1 cellular context compared by ENCODE assay signal in the genomic region with DNA sequence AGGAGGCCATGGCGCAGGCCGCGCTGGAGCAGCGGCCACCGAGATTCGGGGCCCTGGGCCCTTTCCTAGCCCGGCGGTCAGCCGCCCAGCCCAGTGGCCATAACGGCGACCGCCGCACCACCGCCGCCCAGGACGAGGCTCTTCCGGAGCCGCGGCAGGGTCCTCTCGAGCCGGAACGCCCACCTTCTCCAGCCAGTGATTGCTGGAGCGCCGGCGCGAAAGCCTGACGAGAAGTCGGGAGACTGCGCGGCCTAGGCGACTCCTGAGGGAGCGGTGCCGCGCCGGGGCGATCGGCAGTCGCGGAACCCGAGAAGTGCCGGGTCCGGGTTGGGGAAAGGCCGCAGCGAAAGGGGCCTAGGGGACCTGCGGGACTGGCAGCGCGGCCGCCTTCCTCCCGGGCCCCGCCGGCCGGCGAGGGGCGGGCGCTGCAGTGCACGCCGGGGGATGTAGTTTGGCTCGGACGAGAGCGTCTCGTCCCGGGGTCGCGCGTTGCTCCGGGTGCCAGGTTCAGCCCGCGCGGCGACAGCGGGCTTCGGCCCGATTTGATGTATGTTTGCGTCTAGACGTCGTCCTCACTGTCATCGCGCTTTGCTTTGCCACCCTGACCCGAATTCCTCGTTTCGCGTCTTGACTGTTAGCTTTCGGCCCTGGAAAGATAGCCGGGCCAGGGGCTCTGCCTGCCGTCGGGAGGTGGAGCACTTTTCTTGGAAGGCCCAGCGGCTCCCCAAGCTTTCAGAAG.
TF ChIP-seq lines count a peak whose summit lies in the region.

A gene with protein sequence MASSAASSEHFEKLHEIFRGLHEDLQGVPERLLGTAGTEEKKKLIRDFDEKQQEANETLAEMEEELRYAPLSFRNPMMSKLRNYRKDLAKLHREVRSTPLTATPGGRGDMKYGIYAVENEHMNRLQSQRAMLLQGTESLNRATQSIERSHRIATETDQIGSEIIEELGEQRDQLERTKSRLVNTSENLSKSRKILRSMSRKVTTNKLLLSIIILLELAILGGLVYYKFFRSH (minus strand): TSS at position 153 of the 739 bp plus-strand sequence. CDS start 143 bp downstream, at position 10.

TF ChIP-seq in GM23338, 12 proteins besides CTCF, POLR2A, EP300 and RAD21 (continued from another document):
- TF ChIP-seq, protein P1, sequence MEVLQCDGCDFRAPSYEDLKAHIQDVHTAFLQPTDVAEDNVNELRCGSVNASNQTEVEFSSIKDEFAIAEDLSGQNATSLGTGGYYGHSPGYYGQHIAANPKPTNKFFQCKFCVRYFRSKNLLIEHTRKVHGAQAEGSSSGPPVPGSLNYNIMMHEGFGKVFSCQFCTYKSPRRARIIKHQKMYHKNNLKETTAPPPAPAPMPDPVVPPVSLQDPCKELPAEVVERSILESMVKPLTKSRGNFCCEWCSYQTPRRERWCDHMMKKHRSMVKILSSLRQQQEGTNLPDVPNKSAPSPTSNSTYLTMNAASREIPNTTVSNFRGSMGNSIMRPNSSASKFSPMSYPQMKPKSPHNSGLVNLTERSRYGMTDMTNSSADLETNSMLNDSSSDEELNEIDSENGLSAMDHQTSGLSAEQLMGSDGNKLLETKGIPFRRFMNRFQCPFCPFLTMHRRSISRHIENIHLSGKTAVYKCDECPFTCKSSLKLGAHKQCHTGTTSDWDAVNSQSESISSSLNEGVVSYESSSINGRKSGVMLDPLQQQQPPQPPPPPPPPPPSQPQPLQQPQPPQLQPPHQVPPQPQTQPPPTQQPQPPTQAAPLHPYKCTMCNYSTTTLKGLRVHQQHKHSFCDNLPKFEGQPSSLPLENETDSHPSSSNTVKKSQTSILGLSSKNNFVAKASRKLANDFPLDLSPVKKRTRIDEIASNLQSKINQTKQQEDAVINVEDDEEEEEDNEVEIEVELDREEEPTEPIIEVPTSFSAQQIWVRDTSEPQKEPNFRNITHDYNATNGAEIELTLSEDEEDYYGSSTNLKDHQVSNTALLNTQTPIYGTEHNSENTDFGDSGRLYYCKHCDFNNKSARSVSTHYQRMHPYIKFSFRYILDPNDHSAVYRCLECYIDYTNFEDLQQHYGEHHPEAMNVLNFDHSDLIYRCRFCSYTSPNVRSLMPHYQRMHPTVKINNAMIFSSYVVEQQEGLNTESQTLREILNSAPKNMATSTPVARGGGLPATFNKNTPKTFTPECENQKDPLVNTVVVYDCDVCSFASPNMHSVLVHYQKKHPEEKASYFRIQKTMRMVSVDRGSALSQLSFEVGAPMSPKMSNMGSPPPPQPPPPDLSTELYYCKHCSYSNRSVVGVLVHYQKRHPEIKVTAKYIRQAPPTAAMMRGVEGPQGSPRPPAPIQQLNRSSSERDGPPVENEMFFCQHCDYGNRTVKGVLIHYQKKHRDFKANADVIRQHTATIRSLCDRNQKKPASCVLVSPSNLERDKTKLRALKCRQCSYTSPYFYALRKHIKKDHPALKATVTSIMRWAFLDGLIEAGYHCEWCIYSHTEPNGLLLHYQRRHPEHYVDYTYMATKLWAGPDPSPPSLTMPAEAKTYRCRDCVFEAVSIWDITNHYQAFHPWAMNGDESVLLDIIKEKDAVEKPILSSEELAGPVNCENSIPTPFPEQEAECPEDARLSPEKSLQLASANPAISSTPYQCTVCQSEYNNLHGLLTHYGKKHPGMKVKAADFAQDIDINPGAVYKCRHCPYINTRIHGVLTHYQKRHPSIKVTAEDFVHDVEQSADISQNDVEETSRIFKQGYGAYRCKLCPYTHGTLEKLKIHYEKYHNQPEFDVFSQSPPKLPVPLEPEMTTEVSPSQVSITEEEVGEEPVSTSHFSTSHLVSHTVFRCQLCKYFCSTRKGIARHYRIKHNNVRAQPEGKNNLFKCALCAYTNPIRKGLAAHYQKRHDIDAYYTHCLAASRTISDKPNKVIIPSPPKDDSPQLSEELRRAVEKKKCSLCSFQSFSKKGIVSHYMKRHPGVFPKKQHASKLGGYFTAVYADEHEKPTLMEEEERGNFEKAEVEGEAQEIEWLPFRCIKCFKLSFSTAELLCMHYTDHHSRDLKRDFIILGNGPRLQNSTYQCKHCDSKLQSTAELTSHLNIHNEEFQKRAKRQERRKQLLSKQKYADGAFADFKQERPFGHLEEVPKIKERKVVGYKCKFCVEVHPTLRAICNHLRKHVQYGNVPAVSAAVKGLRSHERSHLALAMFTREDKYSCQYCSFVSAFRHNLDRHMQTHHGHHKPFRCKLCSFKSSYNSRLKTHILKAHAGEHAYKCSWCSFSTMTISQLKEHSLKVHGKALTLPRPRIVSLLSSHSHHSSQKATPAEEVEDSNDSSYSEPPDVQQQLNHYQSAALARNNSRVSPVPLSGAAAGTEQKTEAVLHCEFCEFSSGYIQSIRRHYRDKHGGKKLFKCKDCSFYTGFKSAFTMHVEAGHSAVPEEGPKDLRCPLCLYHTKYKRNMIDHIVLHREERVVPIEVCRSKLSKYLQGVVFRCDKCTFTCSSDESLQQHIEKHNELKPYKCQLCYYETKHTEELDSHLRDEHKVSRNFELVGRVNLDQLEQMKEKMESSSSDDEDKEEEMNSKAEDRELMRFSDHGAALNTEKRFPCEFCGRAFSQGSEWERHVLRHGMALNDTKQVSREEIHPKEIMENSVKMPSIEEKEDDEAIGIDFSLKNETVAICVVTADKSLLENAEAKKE (CRISPR knock-in tag; IDR thresholded peaks at IDR 0.05) = no peak
- TF ChIP-seq NANOG (IDR thresholded peaks at IDR 0.05; ENCODE audit: borderline replicate concordance) (no peak), EZH2 (IDR thresholded peaks at IDR 0.05; ENCODE audit: low read depth, unreplicated experiment) (no peak), POLR2AphosphoS5 (IDR thresholded peaks at IDR 0.05; ENCODE audit: low read depth) (peak; percentile 75)
- TF ChIP-seq, protein P2, sequence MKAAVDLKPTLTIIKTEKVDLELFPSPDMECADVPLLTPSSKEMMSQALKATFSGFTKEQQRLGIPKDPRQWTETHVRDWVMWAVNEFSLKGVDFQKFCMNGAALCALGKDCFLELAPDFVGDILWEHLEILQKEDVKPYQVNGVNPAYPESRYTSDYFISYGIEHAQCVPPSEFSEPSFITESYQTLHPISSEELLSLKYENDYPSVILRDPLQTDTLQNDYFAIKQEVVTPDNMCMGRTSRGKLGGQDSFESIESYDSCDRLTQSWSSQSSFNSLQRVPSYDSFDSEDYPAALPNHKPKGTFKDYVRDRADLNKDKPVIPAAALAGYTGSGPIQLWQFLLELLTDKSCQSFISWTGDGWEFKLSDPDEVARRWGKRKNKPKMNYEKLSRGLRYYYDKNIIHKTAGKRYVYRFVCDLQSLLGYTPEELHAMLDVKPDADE (IDR thresholded peaks at IDR 0.05) = peak; percentile 82
